In the genomic region with DNA sequence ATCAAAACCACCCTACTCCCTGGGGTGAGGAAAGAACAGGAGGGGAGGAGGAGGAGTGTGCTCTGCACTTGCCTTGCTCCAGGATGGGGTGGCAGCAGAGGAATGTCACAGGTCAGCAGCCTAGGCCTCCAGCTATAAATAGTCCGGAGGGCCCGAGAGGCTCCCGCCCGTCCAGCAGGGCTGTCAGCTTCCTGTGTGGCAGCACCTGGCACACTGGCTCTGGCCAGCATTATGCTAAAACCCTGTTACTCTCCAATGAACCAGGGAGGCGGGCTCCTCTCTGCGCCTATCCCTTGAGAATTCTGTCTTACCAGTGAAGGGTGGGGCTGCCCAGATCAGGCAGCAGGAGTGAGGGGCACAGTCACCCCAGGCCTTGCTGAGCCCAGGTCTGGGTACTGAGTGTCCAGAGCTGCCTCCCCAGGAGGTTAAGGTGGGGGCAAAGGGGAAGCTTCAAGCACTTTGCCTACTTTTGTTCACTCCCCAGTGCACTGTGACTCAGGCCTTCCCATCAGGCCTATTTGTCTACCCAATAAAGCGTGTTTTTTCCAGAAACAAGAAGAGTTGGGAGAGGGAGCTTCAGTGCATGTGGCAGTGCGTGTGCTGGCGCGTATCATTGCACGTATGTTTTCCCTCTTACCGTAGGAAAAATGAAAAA, we compare ENCODE assay signal across 7 cellular contexts. TPM values are rescaled to one million over a fixed set of nuclear protein-coding genes. Genes with fewer than 3 reads are reported as not detected.
A peak's percentile ranks its signal among the peaks of the same experiment; 100 is the strongest.
DNase-seq lines count a peak whose midpoint lies in the region; ATAC-seq, FAIRE-seq and TF ChIP-seq lines count a peak whose summit lies in the region.

No MANE protein-coding gene starts in this region.

- H3K27ac Mint-ChIP-seq in activated B cell treated with CpG ODN at 0.5 μM for 24 hours, result peak overlapping the region; percentile 95

- H3K4me3 ChIP-seq in cardiac muscle cell, result no peak overlapping the region
- H3K4me3 ChIP-seq in pancreas, result peak overlapping the region in 1 of 4 donors; percentile 15

- DNase-seq in G401 (ENCODE audit: low spot score) (peak; percentile 90), HTR-8/SVneo (ENCODE audit: insufficient read length, low spot score) (peak; percentile 52), activated B cell treated with CpG ODN at 0.5 μM for 24 hours (peak; percentile 58), cardiac muscle cell (ENCODE audit: low read depth in 1 of 2, low spot score in 1 of 2) (peak in 1 of 2 donors; percentile 92), pancreas (peak in 5 of 6 donors; percentile 44 to 63 (median 55)), COLO829 (ENCODE audit: low spot score) (no peak), KG1 (lab: John Stamatoyannopoulos, UW) (no peak)

- H3K27me3 ChIP-seq in cardiac muscle cell (no peaks in the 10 kb centered on the region), pancreas (no peaks in the 10 kb centered on the region)

- H3K27ac ChIP-seq in cardiac muscle cell (peak overlapping the region; percentile 97), pancreas (peak overlapping the region; percentile 23 to 82 (median 67))

- peaks cover 20% of the 10 kb centered on the region for H3K36me3 Mint-ChIP-seq in activated B cell treated with CpG ODN at 0.5 μM for 24 hours (ENCODE audit: low read depth)

- H3K4me3 Mint-ChIP-seq in activated B cell treated with CpG ODN at 0.5 μM for 24 hours, result peak overlapping the region; percentile 97

- CTCF ChIA-PET in activated B cell treated with CpG ODN at 0.5 μM for 24 hours (lab: Charles Lee), result interaction anchor here (0.7 to 4.2 kb wide), 18 partner anchors 8 to 85 kb away, joined by 3 to 48 read pairs (median 9); a partner anchor contains a TSS

- TF ChIP-seq CTCF in activated B cell treated with CpG ODN at 0.5 μM for 24 hours (IDR thresholded peaks at IDR 0.05) (no peak), cardiac muscle cell (IDR thresholded peaks at IDR 0.05; ENCODE audit: low read depth, low read length) (no peak), pancreas (IDR thresholded peaks at IDR 0.05) (no peak)

- ATAC-seq in activated B cell treated with CpG ODN at 0.5 μM for 24 hours (ENCODE audit: low read depth), result peak; percentile 22
- peak in 3 of 4 donors; percentile 4 to 13 (median 8) for ATAC-seq in pancreas

- intact Hi-C loops in activated B cell treated with CpG ODN at 0.5 μM for 24 hours (cut with micrococcal nuclease) (loop anchor here (1.0 to 5.0 kb wide), 8 partner anchors 26 to 936 kb away; a partner anchor contains a TSS), pancreas (cut with DNase I) (no loop called here)

- peak; percentile 13 for FAIRE-seq in HTR-8/SVneo (lab: Jason Lieb, UNC)
- FAIRE-seq in pancreas (lab: Jason Lieb, UNC), result no peak

- H3K9me3 Mint-ChIP-seq in activated B cell treated with CpG ODN at 0.5 μM for 24 hours, result no peaks in the 10 kb centered on the region

- POLR2A ChIA-PET in activated B cell treated with CpG ODN at 0.5 μM for 24 hours (lab: Charles Lee), result interaction anchor here (0.6 to 8.0 kb wide), 26 partner anchors 7 to 1959 kb away, joined by 3 to 262 read pairs (median 5); a partner anchor contains a TSS

- H3K4me1 ChIP-seq in cardiac muscle cell (ENCODE audit: low read depth) (peaks cover 31% of the 10 kb centered on the region), pancreas (peaks cover 5 to 26% (median 6%) of the 10 kb centered on the region in 3 donors)

- in situ Hi-C loops in G401 (cut with HindIII; ENCODE audit: low sequenced_read_pairs), result no loop called here

- no peaks in the 10 kb centered on the region for H3K27me3 Mint-ChIP-seq in activated B cell treated with CpG ODN at 0.5 μM for 24 hours

- no peaks in the 10 kb centered on the region for H3K36me3 ChIP-seq in cardiac muscle cell
- peaks cover 0 to 2% (median 0%) of the 10 kb centered on the region in 3 donors for H3K36me3 ChIP-seq in pancreas

- WGBS in pancreas, 2 donors, result 45% methylated on average over 12 of the region's 12 CpGs

- no peaks in the 10 kb centered on the region for H3K9me3 ChIP-seq in cardiac muscle cell (ENCODE audit: low read depth)
- H3K9me3 ChIP-seq in pancreas, result no peaks in the 10 kb centered on the region

- peaks cover 59% of the 10 kb centered on the region for H3K4me1 Mint-ChIP-seq in activated B cell treated with CpG ODN at 0.5 μM for 24 hours

RNA-seq across cellular contexts. Expression of a gene that starts 1.1 kb away (rescaled TPM):
- 59.1 and 93.0 TPM in 2 replicates for total RNA-seq in G401 (2014; rRNA removed; shearing (Covaris generic))
- 40.8 and 42.4 TPM in 2 replicates for total RNA-seq in activated B cell treated with CpG ODN at 0.5 μM for 24 hours
- 43.9 and 105 TPM in 2 replicates for total RNA-seq in cardiac muscle cell
- polyA plus RNA-seq in cardiac muscle cell, result 234 and 265 TPM in 2 replicates
- 10 to 100 TPM; 16.8 to 29.3 (median 20.9) TPM for total RNA-seq in pancreas
- 10 to 100 TPM; 36.5 to 62.0 TPM for polyA plus RNA-seq in pancreas

RNA-seq across cellular contexts. Expression of a gene that starts 7.1 kb away (rescaled TPM):
- not detected in 2 replicates for total RNA-seq in G401 (2014; rRNA removed; shearing (Covaris generic))
- total RNA-seq in activated B cell treated with CpG ODN at 0.5 μM for 24 hours (0.46 and 0.60 TPM in 2 replicates), cardiac muscle cell (1.7 and 3.4 TPM in 2 replicates), pancreas (10 to 100 TPM in 1 of 6 donors, 1 to 10 TPM in 1, under 1 TPM in 4; 0.75 to 14.2 (median 0.90) TPM)
- polyA plus RNA-seq in cardiac muscle cell (2.5 and 4.3 TPM in 2 replicates), pancreas (10 to 100 TPM in 1 of 2 donors, 1 to 10 TPM in 1; 8.4 to 11.3 TPM)

RNA-seq across cellular contexts. Expression of a gene that starts 25.7 kb away (rescaled TPM):
- total RNA-seq in G401 (2014; rRNA removed; shearing (Covaris generic)), result 39.1 and 68.1 TPM in 2 replicates
- 101 and 108 TPM in 2 replicates for total RNA-seq in activated B cell treated with CpG ODN at 0.5 μM for 24 hours
- total RNA-seq in cardiac muscle cell, result 97.8 and 108 TPM in 2 replicates
- polyA plus RNA-seq in cardiac muscle cell, result 40.7 and 45.1 TPM in 2 replicates
- 10 to 100 TPM; 13.7 to 22.8 (median 15.4) TPM for total RNA-seq in pancreas
- polyA plus RNA-seq in pancreas, result 10 to 100 TPM; 12.5 to 22.6 TPM

RNA-seq across cellular contexts. Expression of a gene that starts 53.5 kb away (rescaled TPM):
- 9.2 and 13.1 TPM in 2 replicates for total RNA-seq in G401 (2014; rRNA removed; shearing (Covaris generic))
- total RNA-seq in activated B cell treated with CpG ODN at 0.5 μM for 24 hours, result not detected in 2 replicates
- 5.0 and 7.0 TPM in 2 replicates for total RNA-seq in cardiac muscle cell
- 4.6 and 6.9 TPM in 2 replicates for polyA plus RNA-seq in cardiac muscle cell
- total RNA-seq in pancreas, result 1 to 10 TPM in 1 of 6 donors, under 1 TPM in 5; 0.14 to 1.0 (median 0.55) TPM
- 1 to 10 TPM in 1 of 2 donors, under 1 TPM in 1; 0.38 to 1.0 TPM for polyA plus RNA-seq in pancreas

RNA-seq across cellular contexts. Expression of a gene that starts 56.3 kb away (rescaled TPM):
- 51.0 and 56.0 TPM in 2 replicates for total RNA-seq in G401 (2014; rRNA removed; shearing (Covaris generic))
- total RNA-seq in activated B cell treated with CpG ODN at 0.5 μM for 24 hours (44.3 and 64.9 TPM in 2 replicates), cardiac muscle cell (51.9 and 78.4 TPM in 2 replicates), pancreas (10 to 100 TPM; 12.9 to 22.8 (median 15.6) TPM)
- polyA plus RNA-seq in cardiac muscle cell (107 and 127 TPM in 2 replicates), pancreas (10 to 100 TPM; 48.0 to 84.3 TPM)

Comparison
In these comparisons a context has a peak if more than half of its experiments do, and no peak if none do; other contexts are left out.
1. DNase-seq: peak in G401 (single experiment), HTR-8/SVneo (single experiment), activated B cell treated with CpG ODN at 0.5 μM for 24 hours (single experiment) and pancreas (5 of 6); none in COLO829 (single experiment) and KG1 (single experiment).